ENCODE assay signal across 9 cellular contexts in genomic region chr2:218400930-218401833, GRCh38. TPM values are rescaled to one million over a fixed set of nuclear protein-coding genes. Genes with fewer than 3 reads are reported as not detected.
A peak's percentile ranks its signal among the peaks of the same experiment; 100 is the strongest.
DNase-seq lines count a peak whose midpoint lies in the region; ATAC-seq, FAIRE-seq and TF ChIP-seq lines count a peak whose summit lies in the region.
"Had no signal": no experiment of that assay in that cellular context is flagged by ENCODE, and none has a peak within 500 bp of the region (broad histone marks: within the 10 kb centered on the region; RNA-seq: fewer than 3 reads in every experiment).

No MANE protein-coding gene starts in this region.

- 20 to 28% methylated on average over 20 to 24 of the region's 24 CpGs for WGBS in pancreas, 2 donors

- H3K9me3 ChIP-seq in SK-N-MC (ENCODE audit: low read depth, low read length) (no peaks in the 10 kb centered on the region), fibroblast of lung (ENCODE audit: control insufficient read depth, insufficient read depth, low read depth, low read length) (no peaks in the 10 kb centered on the region), pancreas (no peaks in the 10 kb centered on the region)

- ATAC-seq in pancreas (no peak), HG03095 (IDR thresholded peaks at IDR 0.05; ENCODE audit: unreplicated experiment) (no peak), GM18873 (IDR thresholded peaks at IDR 0.05; ENCODE audit: low FRiP score, unreplicated experiment) (no peak)

- TF ChIP-seq CTCF in fibroblast of lung (conservative IDR thresholded peaks at IDR 0.05 in 1 of 2, IDR thresholded peaks at IDR 0.05 in 1 of 2; ENCODE audit: low read depth in 1 of 2, low read length in 2 of 2) (no peak), pancreas (IDR thresholded peaks at IDR 0.05) (no peak)

- H3K4me3 ChIP-seq in SK-N-MC: peak overlapping the region; percentile 91
- H3K4me3 ChIP-seq in fibroblast of lung (replicated peaks in 1 of 4; ENCODE audit: control extremely low read depth in 1 of 4, insufficient read depth in 1 of 4, low read depth in 3 of 4, low read length in 4 of 4): peak overlapping the region; percentile 65 to 96 (median 78)
- H3K4me3 ChIP-seq in pancreas: peak overlapping the region; percentile 80 to 98 (median 90)

- no peak overlapping the region for H2AFZ ChIP-seq in fibroblast of lung (ENCODE audit: low read length)

- intact Hi-C loops in pancreas (cut with DNase I): loop anchor here in 1 of 3 donors (10.0 kb wide), 1 partner anchor 254 kb away; the partner anchor contains the start of genes BCS1L and ZNF142

- H3K4me1 ChIP-seq in fibroblast of lung (ENCODE audit: control insufficient read depth, extremely low read depth, insufficient read depth, low read length) (peaks cover 31% of the 10 kb centered on the region), pancreas (peaks cover 15 to 27% (median 20%) of the 10 kb centered on the region in 3 donors)

- peaks cover 21% of the 10 kb centered on the region; the same call in 1 of the 2 replicates for H3K36me3 ChIP-seq in SK-N-MC (ENCODE audit: insufficient read depth, low read length)
- peaks cover 19% of the 10 kb centered on the region for H3K36me3 ChIP-seq in fibroblast of lung (ENCODE audit: control insufficient read depth, insufficient read depth, low read length)
- H3K36me3 ChIP-seq in pancreas: peaks cover 0 to 37% (median 13%) of the 10 kb centered on the region in 3 donors

- peak overlapping the region; percentile 93 for H3K9ac ChIP-seq in SK-N-MC (ENCODE audit: insufficient read length)
- peak overlapping the region; percentile 41 for H3K9ac ChIP-seq in fibroblast of lung (ENCODE audit: insufficient read depth, low read length)

- DNase-seq in ELF-1 (ENCODE audit: low read depth, low spot score) (peak; percentile 41), SK-N-MC (ENCODE audit: low read depth, low spot score) (no peak), fibroblast of lung (ENCODE audit: low read depth in 2 of 2) (no peak), pancreas (peak in 5 of 6 donors; percentile 49 to 74 (median 61)), SIG-M5 (lab: John Stamatoyannopoulos, UW) (no peak), superior temporal gyrus (ENCODE audit: extremely low spot score) (no peak)

- peaks cover 29% of the 10 kb centered on the region for H3K79me2 ChIP-seq in fibroblast of lung (ENCODE audit: control insufficient read depth, insufficient read depth, low read length)

- no peak for FAIRE-seq in pancreas (lab: Jason Lieb, UNC)

- no peaks in the 10 kb centered on the region for H4K20me1 ChIP-seq in fibroblast of lung (ENCODE audit: control insufficient read depth, extremely low read depth, insufficient read depth, low read length)

- H3K27me3 ChIP-seq in fibroblast of lung (ENCODE audit: control insufficient read depth, insufficient read depth, low read length) (no peaks in the 10 kb centered on the region), pancreas (no peaks in the 10 kb centered on the region)

- peak overlapping the region; percentile 85 for H3K4me2 ChIP-seq in fibroblast of lung (ENCODE audit: extremely low read depth, insufficient read depth, low read length)

- peak overlapping the region; percentile 73 for H3K27ac ChIP-seq in SK-N-MC
- peak overlapping the region; percentile 71 for H3K27ac ChIP-seq in fibroblast of lung (ENCODE audit: insufficient read depth, low read length)
- H3K27ac ChIP-seq in pancreas: peak overlapping the region; percentile 95 to 100 (median 98)

RNA-seq across cellular contexts. Expression of gene CTDSP1, which starts 1.5 kb away (rescaled TPM):
- total RNA-seq in fibroblast of lung (40.6 and 45.4 TPM in 2 replicates), pancreas (10 to 100 TPM; 54.2 to 90.8 (median 71.5) TPM)
- polyA plus RNA-seq in fibroblast of lung (69.6 and 71.6 TPM in 2 replicates), pancreas (10 to 100 TPM; 76.0 to 89.8 TPM)
- polyA plus RNA-seq in fibroblast of lung (2012): 70.4 and 72.5 TPM in 2 replicates
- polyA minus RNA-seq in fibroblast of lung (ENCODE audit: low replicate concordance): 344 and 363 TPM in 2 replicates

RNA-seq across cellular contexts. Expression of gene VIL1, which starts 17.7 kb away (rescaled TPM):
- total RNA-seq in fibroblast of lung: not detected in 2 replicates
- not detected in 2 replicates for polyA plus RNA-seq in fibroblast of lung
- polyA plus RNA-seq in fibroblast of lung (2012): not detected in 2 replicates
- polyA minus RNA-seq in fibroblast of lung (ENCODE audit: low replicate concordance): not detected in 2 replicates
- total RNA-seq in pancreas: 10 to 100 TPM; 10.7 to 27.9 (median 17.6) TPM
- 10 to 100 TPM; 10.1 to 12.6 TPM for polyA plus RNA-seq in pancreas

RNA-seq across cellular contexts. Expression of gene SLC11A1, which starts 19.1 kb away (rescaled TPM):
- total RNA-seq in fibroblast of lung (0.17 and 0.26 TPM in 2 replicates), pancreas (10 to 100 TPM in 2 of 6 donors, 1 to 10 TPM in 3, under 1 TPM in 1; 0.51 to 16.2 (median 5.6) TPM)
- polyA plus RNA-seq in fibroblast of lung (0.02 and 0.03 TPM in 2 replicates), pancreas (1 to 10 TPM; 3.9 to 6.4 TPM)
- 0.06 and 0.09 TPM in 2 replicates for polyA plus RNA-seq in fibroblast of lung (2012)
- not detected in 2 replicates for polyA minus RNA-seq in fibroblast of lung (ENCODE audit: low replicate concordance)

RNA-seq across cellular contexts. Expression of gene CATIP, which starts 44.5 kb away (rescaled TPM):
- total RNA-seq in fibroblast of lung (under 0.01 and 0.17 TPM in 2 replicates), pancreas (1 to 10 TPM in 3 of 6 donors, under 1 TPM in 3; 0.64 to 2.7 (median 1.0) TPM)
- polyA plus RNA-seq in fibroblast of lung (not detected in 2 replicates), pancreas (1 to 10 TPM; 4.5 to 7.3 TPM)
- polyA plus RNA-seq in fibroblast of lung (2012): not detected in 2 replicates
- polyA minus RNA-seq in fibroblast of lung (ENCODE audit: low replicate concordance): not detected in 2 replicates
- total RNA-seq: HT1080 had no signal

Comparison
In these comparisons a context has a peak if more than half of its experiments do, and no peak if none do; other contexts are left out.
1. DNase-seq: peak in ELF-1 (single experiment) and pancreas (5 of 6); none in SK-N-MC (single experiment), fibroblast of lung (0 of 2), SIG-M5 (single experiment) and superior temporal gyrus (single experiment).
2. RNA of gene VIL1, which starts 17.7 kb away (total RNA-seq): 10.7 to 27.9 TPM in pancreas; not detected in fibroblast of lung; every median in the first group is over 10 times any median in the second.
3. Peak in every context shown above with its lines, with median percentiles within 50 percentile points of each other: H3K27ac ChIP-seq and H3K4me3 ChIP-seq.